In genomic region chr7:134908289-134908688, GRCh38 we compare ENCODE assay signal across 2 cellular contexts.
TF ChIP-seq lines count a peak whose summit lies in the region.

No MANE protein-coding gene starts in this region.

TF ChIP-seq in liver, 16 proteins besides CTCF, POLR2A, EP300 and RAD21 (continued from another document):
- no peak for TF ChIP-seq REST (IDR thresholded peaks at IDR 0.05)
- no peak for TF ChIP-seq JUND (IDR thresholded peaks at IDR 0.05)
- TF ChIP-seq EGR1 (IDR thresholded peaks at IDR 0.05; ENCODE audit: low read depth in 2 of 2), result no peak
- no peak for TF ChIP-seq FOXA1 (IDR thresholded peaks at IDR 0.05)
- no peak for TF ChIP-seq RXRA (IDR thresholded peaks at IDR 0.05)
- no peak for TF ChIP-seq ZBTB33 (IDR thresholded peaks at IDR 0.05)
- no peak for TF ChIP-seq NR2F2 (IDR thresholded peaks at IDR 0.05)
- TF ChIP-seq SP1 (IDR thresholded peaks at IDR 0.05), result no peak
- no peak for TF ChIP-seq MAX (IDR thresholded peaks at IDR 0.05)
- no peak for TF ChIP-seq YY1 (IDR thresholded peaks at IDR 0.05)

TF ChIP-seq in HepG2, 621 proteins besides CTCF, POLR2A, EP300 and RAD21 (continued from another document):
- TF ChIP-seq ZBTB39 (CRISPR knock-in tag; IDR thresholded peaks at IDR 0.05), result no peak
- no peak for TF ChIP-seq ARNTL (CRISPR knock-in tag; IDR thresholded peaks at IDR 0.05)
- TF ChIP-seq MXD1 (CRISPR knock-in tag; IDR thresholded peaks at IDR 0.05), result no peak
- no peak for TF ChIP-seq ONECUT2 (CRISPR knock-in tag; IDR thresholded peaks at IDR 0.05)
- TF ChIP-seq SNAPC4 (CRISPR knock-in tag; IDR thresholded peaks at IDR 0.05), result no peak
